Comparison of ENCODE assay signal across 2 cellular contexts in the genomic region with DNA sequence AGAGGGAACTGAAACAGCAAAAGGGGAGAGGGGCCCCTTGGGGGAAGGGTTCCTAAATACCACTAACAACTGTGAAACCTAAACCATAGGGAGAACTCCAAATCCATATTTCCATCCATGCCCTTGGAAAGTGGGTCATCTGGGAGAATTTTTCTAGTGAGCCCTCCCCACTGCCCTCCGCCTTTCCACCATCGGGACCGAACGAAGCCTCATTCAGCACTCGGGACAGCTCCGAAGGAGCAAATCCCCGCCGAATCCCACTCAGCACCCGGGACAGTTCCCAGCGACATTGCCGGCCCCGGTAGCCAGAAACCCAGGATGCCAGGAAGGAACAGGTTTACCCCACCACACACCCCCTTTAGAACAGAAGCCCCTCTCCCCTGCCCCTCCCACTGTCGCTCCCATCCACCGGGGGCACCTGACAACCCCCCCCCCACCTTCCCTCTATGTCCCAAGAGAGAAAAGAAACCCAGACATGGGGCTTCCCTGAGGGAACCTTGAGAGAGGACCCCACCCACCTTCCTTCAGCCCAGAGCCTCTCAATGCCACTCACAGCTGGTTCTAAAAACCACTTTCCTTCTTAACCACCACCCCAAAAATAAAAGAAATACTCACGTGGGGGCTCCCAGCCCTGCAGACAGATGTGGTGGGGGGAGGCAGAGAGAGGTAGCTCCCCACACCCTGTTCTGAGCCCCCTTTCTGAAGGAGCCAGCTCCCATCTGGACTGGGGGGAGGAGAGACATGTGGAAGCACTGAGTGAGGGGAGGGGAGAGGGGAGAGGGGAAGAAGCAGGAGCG.
A peak's percentile ranks its signal among the peaks of the same experiment; 100 is the strongest.
TF ChIP-seq lines count a peak whose summit lies in the region.

No MANE protein-coding gene starts in this region.

TF ChIP-seq in A549, 52 proteins besides CTCF, POLR2A, EP300 and RAD21 (continued from another document):
- TF ChIP-seq CEBPB (IDR thresholded peaks at IDR 0.05) = no peak
- no peak for TF ChIP-seq ZNF302 (CRISPR knock-in tag; IDR thresholded peaks at IDR 0.05)
- TF ChIP-seq HOXB13 (CRISPR knock-in tag; IDR thresholded peaks at IDR 0.05; ENCODE audit: low read depth) = 0 out of 2 replicates have a peak, but pooled peaks have one; percentile 47
- peak; percentile 86 for TF ChIP-seq ZSCAN20 (CRISPR knock-in tag; IDR thresholded peaks at IDR 0.05)
- peak; percentile 56; the same call in 1 of the 2 replicates for TF ChIP-seq HOXB5 (CRISPR knock-in tag; IDR thresholded peaks at IDR 0.05)
- TF ChIP-seq MYC (IDR thresholded peaks at IDR 0.05; ENCODE audit: borderline replicate concordance, low read length) = no peak
- TF ChIP-seq EHMT2 (IDR thresholded peaks at IDR 0.05; ENCODE audit: low read depth) = peak; percentile 90
- no peak for TF ChIP-seq SREBF2 (IDR thresholded peaks at IDR 0.05)
- no peak for TF ChIP-seq FOSB (CRISPR knock-in tag; IDR thresholded peaks at IDR 0.05)
- TF ChIP-seq HDAC2 (IDR thresholded peaks at IDR 0.05) = no peak
- no peak for TF ChIP-seq MAZ (IDR thresholded peaks at IDR 0.05; ENCODE audit: borderline replicate concordance, low read depth, low read length)
- TF ChIP-seq KDM1A (IDR thresholded peaks at IDR 0.05; ENCODE audit: low read depth) = no peak
- TF ChIP-seq, protein P1, sequence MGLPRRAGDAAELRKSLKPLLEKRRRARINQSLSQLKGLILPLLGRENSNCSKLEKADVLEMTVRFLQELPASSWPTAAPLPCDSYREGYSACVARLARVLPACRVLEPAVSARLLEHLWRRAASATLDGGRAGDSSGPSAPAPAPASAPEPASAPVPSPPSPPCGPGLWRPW (IDR thresholded peaks at IDR 0.05) = no peak
- TF ChIP-seq SMC3 (IDR thresholded peaks at IDR 0.05) = no peak
- no peak for TF ChIP-seq RFX5 (IDR thresholded peaks at IDR 0.05)
- TF ChIP-seq JUN (IDR thresholded peaks at IDR 0.05) = no peak
- TF ChIP-seq, protein P2, sequence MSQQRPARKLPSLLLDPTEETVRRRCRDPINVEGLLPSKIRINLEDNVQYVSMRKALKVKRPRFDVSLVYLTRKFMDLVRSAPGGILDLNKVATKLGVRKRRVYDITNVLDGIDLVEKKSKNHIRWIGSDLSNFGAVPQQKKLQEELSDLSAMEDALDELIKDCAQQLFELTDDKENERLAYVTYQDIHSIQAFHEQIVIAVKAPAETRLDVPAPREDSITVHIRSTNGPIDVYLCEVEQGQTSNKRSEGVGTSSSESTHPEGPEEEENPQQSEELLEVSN (IDR thresholded peaks at IDR 0.05; ENCODE audit: borderline replicate concordance, low read depth) = no peak
- no peak for TF ChIP-seq ZFP36 (IDR thresholded peaks at IDR 0.05; ENCODE audit: borderline replicate concordance, partially characterized antibody)
- no peak for TF ChIP-seq CHD4 (IDR thresholded peaks at IDR 0.05; ENCODE audit: borderline replicate concordance)
- TF ChIP-seq HOXA7 (CRISPR knock-in tag; IDR thresholded peaks at IDR 0.05) = no peak
- no peak for TF ChIP-seq CBX2 (IDR thresholded peaks at IDR 0.05; ENCODE audit: borderline replicate concordance, low read depth)
- TF ChIP-seq, protein P3, sequence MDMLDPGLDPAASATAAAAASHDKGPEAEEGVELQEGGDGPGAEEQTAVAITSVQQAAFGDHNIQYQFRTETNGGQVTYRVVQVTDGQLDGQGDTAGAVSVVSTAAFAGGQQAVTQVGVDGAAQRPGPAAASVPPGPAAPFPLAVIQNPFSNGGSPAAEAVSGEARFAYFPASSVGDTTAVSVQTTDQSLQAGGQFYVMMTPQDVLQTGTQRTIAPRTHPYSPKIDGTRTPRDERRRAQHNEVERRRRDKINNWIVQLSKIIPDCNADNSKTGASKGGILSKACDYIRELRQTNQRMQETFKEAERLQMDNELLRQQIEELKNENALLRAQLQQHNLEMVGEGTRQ (IDR thresholded peaks at IDR 0.05) = no peak

TF ChIP-seq in WTC11, 78 proteins besides CTCF, POLR2A, EP300 and RAD21 (continued from another document and continues in another):
- TF ChIP-seq, protein P4, sequence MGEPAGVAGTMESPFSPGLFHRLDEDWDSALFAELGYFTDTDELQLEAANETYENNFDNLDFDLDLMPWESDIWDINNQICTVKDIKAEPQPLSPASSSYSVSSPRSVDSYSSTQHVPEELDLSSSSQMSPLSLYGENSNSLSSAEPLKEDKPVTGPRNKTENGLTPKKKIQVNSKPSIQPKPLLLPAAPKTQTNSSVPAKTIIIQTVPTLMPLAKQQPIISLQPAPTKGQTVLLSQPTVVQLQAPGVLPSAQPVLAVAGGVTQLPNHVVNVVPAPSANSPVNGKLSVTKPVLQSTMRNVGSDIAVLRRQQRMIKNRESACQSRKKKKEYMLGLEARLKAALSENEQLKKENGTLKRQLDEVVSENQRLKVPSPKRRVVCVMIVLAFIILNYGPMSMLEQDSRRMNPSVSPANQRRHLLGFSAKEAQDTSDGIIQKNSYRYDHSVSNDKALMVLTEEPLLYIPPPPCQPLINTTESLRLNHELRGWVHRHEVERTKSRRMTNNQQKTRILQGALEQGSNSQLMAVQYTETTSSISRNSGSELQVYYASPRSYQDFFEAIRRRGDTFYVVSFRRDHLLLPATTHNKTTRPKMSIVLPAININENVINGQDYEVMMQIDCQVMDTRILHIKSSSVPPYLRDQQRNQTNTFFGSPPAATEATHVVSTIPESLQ (CRISPR knock-in tag; IDR thresholded peaks at IDR 0.05) = peak; percentile 92
- TF ChIP-seq, protein P5, sequence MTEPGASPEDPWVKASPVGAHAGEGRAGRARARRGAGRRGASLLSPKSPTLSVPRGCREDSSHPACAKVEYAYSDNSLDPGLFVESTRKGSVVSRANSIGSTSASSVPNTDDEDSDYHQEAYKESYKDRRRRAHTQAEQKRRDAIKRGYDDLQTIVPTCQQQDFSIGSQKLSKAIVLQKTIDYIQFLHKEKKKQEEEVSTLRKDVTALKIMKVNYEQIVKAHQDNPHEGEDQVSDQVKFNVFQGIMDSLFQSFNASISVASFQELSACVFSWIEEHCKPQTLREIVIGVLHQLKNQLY (CRISPR knock-in tag; IDR thresholded peaks at IDR 0.05) = peak; percentile 90; the same call in 1 of the 2 replicates
- TF ChIP-seq, protein P6, sequence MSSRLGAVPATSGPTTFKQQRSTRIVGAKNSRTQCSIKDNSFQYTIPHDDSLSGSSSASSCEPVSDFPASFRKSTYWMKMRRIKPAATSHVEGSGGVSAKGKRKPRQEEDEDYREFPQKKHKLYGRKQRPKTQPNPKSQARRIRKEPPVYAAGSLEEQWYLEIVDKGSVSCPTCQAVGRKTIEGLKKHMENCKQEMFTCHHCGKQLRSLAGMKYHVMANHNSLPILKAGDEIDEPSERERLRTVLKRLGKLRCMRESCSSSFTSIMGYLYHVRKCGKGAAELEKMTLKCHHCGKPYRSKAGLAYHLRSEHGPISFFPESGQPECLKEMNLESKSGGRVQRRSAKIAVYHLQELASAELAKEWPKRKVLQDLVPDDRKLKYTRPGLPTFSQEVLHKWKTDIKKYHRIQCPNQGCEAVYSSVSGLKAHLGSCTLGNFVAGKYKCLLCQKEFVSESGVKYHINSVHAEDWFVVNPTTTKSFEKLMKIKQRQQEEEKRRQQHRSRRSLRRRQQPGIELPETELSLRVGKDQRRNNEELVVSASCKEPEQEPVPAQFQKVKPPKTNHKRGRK (CRISPR knock-in tag; IDR thresholded peaks at IDR 0.05; ENCODE audit: borderline replicate concordance) = peak; percentile 85; the same call in 1 of the 2 replicates
- TF ChIP-seq, protein P7, sequence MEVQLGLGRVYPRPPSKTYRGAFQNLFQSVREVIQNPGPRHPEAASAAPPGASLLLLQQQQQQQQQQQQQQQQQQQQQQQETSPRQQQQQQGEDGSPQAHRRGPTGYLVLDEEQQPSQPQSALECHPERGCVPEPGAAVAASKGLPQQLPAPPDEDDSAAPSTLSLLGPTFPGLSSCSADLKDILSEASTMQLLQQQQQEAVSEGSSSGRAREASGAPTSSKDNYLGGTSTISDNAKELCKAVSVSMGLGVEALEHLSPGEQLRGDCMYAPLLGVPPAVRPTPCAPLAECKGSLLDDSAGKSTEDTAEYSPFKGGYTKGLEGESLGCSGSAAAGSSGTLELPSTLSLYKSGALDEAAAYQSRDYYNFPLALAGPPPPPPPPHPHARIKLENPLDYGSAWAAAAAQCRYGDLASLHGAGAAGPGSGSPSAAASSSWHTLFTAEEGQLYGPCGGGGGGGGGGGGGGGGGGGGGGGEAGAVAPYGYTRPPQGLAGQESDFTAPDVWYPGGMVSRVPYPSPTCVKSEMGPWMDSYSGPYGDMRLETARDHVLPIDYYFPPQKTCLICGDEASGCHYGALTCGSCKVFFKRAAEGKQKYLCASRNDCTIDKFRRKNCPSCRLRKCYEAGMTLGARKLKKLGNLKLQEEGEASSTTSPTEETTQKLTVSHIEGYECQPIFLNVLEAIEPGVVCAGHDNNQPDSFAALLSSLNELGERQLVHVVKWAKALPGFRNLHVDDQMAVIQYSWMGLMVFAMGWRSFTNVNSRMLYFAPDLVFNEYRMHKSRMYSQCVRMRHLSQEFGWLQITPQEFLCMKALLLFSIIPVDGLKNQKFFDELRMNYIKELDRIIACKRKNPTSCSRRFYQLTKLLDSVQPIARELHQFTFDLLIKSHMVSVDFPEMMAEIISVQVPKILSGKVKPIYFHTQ (CRISPR knock-in tag; IDR thresholded peaks at IDR 0.05) = no peak
- TF ChIP-seq EMX1 (CRISPR knock-in tag; IDR thresholded peaks at IDR 0.05) (0 out of 2 replicates have a peak, but pooled peaks have one; percentile 54), CREB1 (CRISPR knock-in tag; IDR thresholded peaks at IDR 0.05) (peak; percentile 95), ATF1 (CRISPR knock-in tag; IDR thresholded peaks at IDR 0.05) (peak; percentile 85; the same call in 1 of the 2 replicates), ESRRA (CRISPR knock-in tag; IDR thresholded peaks at IDR 0.05; ENCODE audit: borderline replicate concordance) (peak; percentile 94; the same call in 1 of the 2 replicates), JAZF1 (CRISPR knock-in tag; IDR thresholded peaks at IDR 0.05) (no peak), MYBL2 (CRISPR knock-in tag; IDR thresholded peaks at IDR 0.05) (peak; percentile 96), NFYB (CRISPR knock-in tag; conservative IDR thresholded peaks at IDR 0.05; ENCODE audit: low read depth) (peak; percentile 49), ZNF121 (CRISPR knock-in tag; IDR thresholded peaks at IDR 0.05) (peak; percentile 55; the same call in 1 of the 2 replicates), IRF2 (CRISPR knock-in tag; IDR thresholded peaks at IDR 0.05; ENCODE audit: borderline replicate concordance, low read depth) (peak; percentile 47; the same call in 1 of the 2 replicates), NR3C1 (CRISPR knock-in tag; conservative IDR thresholded peaks at IDR 0.05; ENCODE audit: low read depth) (peak; percentile 97), TCF7 (CRISPR knock-in tag; IDR thresholded peaks at IDR 0.05; ENCODE audit: low read depth) (peak; percentile 92), SMAD4 (CRISPR knock-in tag; IDR thresholded peaks at IDR 0.05) (peak; percentile 97), CBFB (CRISPR knock-in tag; IDR thresholded peaks at IDR 0.05; ENCODE audit: low read depth) (peak; percentile 79; the same call in 1 of the 2 replicates), ZNF219 (CRISPR knock-in tag; IDR thresholded peaks at IDR 0.05; ENCODE audit: borderline replicate concordance) (peak; percentile 98; the same call in 1 of the 2 replicates)
- TF ChIP-seq, protein P8, sequence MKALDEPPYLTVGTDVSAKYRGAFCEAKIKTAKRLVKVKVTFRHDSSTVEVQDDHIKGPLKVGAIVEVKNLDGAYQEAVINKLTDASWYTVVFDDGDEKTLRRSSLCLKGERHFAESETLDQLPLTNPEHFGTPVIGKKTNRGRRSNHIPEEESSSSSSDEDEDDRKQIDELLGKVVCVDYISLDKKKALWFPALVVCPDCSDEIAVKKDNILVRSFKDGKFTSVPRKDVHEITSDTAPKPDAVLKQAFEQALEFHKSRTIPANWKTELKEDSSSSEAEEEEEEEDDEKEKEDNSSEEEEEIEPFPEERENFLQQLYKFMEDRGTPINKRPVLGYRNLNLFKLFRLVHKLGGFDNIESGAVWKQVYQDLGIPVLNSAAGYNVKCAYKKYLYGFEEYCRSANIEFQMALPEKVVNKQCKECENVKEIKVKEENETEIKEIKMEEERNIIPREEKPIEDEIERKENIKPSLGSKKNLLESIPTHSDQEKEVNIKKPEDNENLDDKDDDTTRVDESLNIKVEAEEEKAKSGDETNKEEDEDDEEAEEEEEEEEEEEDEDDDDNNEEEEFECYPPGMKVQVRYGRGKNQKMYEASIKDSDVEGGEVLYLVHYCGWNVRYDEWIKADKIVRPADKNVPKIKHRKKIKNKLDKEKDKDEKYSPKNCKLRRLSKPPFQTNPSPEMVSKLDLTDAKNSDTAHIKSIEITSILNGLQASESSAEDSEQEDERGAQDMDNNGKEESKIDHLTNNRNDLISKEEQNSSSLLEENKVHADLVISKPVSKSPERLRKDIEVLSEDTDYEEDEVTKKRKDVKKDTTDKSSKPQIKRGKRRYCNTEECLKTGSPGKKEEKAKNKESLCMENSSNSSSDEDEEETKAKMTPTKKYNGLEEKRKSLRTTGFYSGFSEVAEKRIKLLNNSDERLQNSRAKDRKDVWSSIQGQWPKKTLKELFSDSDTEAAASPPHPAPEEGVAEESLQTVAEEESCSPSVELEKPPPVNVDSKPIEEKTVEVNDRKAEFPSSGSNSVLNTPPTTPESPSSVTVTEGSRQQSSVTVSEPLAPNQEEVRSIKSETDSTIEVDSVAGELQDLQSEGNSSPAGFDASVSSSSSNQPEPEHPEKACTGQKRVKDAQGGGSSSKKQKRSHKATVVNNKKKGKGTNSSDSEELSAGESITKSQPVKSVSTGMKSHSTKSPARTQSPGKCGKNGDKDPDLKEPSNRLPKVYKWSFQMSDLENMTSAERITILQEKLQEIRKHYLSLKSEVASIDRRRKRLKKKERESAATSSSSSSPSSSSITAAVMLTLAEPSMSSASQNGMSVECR (CRISPR knock-in tag; IDR thresholded peaks at IDR 0.05; ENCODE audit: borderline replicate concordance) = peak; percentile 99
- TF ChIP-seq, protein P9, sequence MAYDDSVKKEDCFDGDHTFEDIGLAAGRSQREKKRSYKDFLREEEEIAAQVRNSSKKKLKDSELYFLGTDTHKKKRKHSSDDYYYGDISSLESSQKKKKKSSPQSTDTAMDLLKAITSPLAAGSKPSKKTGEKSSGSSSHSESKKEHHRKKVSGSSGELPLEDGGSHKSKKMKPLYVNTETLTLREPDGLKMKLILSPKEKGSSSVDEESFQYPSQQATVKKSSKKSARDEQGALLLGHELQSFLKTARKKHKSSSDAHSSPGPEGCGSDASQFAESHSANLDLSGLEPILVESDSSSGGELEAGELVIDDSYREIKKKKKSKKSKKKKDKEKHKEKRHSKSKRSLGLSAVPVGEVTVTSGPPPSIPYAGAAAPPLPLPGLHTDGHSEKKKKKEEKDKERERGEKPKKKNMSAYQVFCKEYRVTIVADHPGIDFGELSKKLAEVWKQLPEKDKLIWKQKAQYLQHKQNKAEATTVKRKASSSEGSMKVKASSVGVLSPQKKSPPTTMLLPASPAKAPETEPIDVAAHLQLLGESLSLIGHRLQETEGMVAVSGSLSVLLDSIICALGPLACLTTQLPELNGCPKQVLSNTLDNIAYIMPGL (CRISPR knock-in tag; IDR thresholded peaks at IDR 0.05) = 0 out of 2 replicates have a peak, but pooled peaks have one; percentile 30
- TF ChIP-seq, protein P10, sequence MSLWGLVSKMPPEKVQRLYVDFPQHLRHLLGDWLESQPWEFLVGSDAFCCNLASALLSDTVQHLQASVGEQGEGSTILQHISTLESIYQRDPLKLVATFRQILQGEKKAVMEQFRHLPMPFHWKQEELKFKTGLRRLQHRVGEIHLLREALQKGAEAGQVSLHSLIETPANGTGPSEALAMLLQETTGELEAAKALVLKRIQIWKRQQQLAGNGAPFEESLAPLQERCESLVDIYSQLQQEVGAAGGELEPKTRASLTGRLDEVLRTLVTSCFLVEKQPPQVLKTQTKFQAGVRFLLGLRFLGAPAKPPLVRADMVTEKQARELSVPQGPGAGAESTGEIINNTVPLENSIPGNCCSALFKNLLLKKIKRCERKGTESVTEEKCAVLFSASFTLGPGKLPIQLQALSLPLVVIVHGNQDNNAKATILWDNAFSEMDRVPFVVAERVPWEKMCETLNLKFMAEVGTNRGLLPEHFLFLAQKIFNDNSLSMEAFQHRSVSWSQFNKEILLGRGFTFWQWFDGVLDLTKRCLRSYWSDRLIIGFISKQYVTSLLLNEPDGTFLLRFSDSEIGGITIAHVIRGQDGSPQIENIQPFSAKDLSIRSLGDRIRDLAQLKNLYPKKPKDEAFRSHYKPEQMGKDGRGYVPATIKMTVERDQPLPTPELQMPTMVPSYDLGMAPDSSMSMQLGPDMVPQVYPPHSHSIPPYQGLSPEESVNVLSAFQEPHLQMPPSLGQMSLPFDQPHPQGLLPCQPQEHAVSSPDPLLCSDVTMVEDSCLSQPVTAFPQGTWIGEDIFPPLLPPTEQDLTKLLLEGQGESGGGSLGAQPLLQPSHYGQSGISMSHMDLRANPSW (CRISPR knock-in tag; conservative IDR thresholded peaks at IDR 0.05; ENCODE audit: low read depth) = no peak; the same call in 1 of the 2 replicates
